In the genomic region with DNA sequence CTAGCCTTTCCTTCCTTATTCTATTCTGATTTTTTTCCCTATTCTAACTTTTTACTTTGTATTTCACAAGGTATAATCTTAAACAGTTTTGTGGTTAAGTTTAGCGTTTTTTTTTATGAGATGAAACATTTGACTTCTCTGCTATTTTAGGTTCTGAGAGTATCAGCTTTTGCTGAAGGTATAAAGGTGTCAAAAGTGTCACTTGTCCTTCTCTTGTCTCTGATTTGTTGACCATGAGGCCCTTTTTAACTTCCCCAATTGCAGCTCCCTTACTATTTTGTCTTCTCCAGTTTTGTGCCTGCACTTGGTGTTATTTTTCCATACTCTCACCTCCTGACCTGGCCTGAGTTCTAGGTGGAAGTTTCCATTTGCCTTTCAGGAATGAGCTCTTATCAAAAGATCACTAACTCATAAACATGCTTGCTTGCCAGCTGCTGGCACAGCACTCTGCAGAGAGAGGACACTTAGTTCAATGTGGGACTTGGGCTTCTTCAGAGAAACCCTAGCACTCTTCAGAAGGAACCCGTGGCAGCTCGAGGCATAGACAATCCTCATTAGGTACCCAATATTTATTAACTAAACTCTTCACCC, we compare ENCODE assay signal across 1 cellular context.
TF ChIP-seq lines count a peak whose summit lies in the region.

No MANE protein-coding gene starts in this region.

TF ChIP-seq in HepG2, 621 proteins besides CTCF, POLR2A, EP300 and RAD21 (continued from another document and continues in another):
- TF ChIP-seq, protein P1, sequence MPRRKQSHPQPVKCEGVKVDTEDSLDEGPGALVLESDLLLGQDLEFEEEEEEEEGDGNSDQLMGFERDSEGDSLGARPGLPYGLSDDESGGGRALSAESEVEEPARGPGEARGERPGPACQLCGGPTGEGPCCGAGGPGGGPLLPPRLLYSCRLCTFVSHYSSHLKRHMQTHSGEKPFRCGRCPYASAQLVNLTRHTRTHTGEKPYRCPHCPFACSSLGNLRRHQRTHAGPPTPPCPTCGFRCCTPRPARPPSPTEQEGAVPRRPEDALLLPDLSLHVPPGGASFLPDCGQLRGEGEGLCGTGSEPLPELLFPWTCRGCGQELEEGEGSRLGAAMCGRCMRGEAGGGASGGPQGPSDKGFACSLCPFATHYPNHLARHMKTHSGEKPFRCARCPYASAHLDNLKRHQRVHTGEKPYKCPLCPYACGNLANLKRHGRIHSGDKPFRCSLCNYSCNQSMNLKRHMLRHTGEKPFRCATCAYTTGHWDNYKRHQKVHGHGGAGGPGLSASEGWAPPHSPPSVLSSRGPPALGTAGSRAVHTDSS (CRISPR knock-in tag; conservative IDR thresholded peaks at IDR 0.05): no peak
- TF ChIP-seq TRIM22 (IDR thresholded peaks at IDR 0.05) (no peak), USF2 (IDR thresholded peaks at IDR 0.05; ENCODE audit: low read depth, low read length) (no peak), USF2 (CRISPR knock-in tag; IDR thresholded peaks at IDR 0.05; ENCODE audit: borderline replicate concordance) (no peak), ZNF296 (CRISPR knock-in tag; conservative IDR thresholded peaks at IDR 0.05) (no peak), ZNF749 (CRISPR knock-in tag; IDR thresholded peaks at IDR 0.05; ENCODE audit: borderline replicate concordance) (peak; percentile 44; the same call in 1 of the 2 replicates), RERE (CRISPR knock-in tag; IDR thresholded peaks at IDR 0.05; ENCODE audit: low read depth) (no peak), SOX13 (IDR thresholded peaks at IDR 0.05) (no peak), SOX13 (CRISPR knock-in tag; conservative IDR thresholded peaks at IDR 0.05 in 1 of 2, IDR thresholded peaks at IDR 0.05 in 1 of 2) (peak in 1 of 2 experiments; percentile 60; a peak in 1 of 4 replicates), ZNF430 (CRISPR knock-in tag; IDR thresholded peaks at IDR 0.05) (0 out of 2 replicates have a peak, but pooled peaks have one; percentile 30), ATF2 (CRISPR knock-in tag; IDR thresholded peaks at IDR 0.05) (no peak), JUN (CRISPR knock-in tag; IDR thresholded peaks at IDR 0.05) (no peak), ZBTB46 (CRISPR knock-in tag; IDR thresholded peaks at IDR 0.05; ENCODE audit: borderline replicate concordance) (no peak), ZSCAN9 (CRISPR knock-in tag; IDR thresholded peaks at IDR 0.05; ENCODE audit: borderline replicate concordance) (no peak), ZNF329 (CRISPR knock-in tag; IDR thresholded peaks at IDR 0.05; ENCODE audit: low read depth) (no peak), TFDP1 (CRISPR knock-in tag; IDR thresholded peaks at IDR 0.05; ENCODE audit: borderline replicate concordance) (no peak), ZNF253 (CRISPR knock-in tag; IDR thresholded peaks at IDR 0.05; ENCODE audit: borderline replicate concordance) (no peak), ZNF891 (CRISPR knock-in tag; IDR thresholded peaks at IDR 0.05) (no peak), CREM (IDR thresholded peaks at IDR 0.05) (no peak), CREM (CRISPR knock-in tag; IDR thresholded peaks at IDR 0.05) (no peak), FOXK2 (IDR thresholded peaks at IDR 0.05) (no peak), NCOR1 (IDR thresholded peaks at IDR 0.05; ENCODE audit: borderline replicate concordance, low read length) (no peak), ZNF225 (CRISPR knock-in tag; IDR thresholded peaks at IDR 0.05) (no peak), ZNF776 (CRISPR knock-in tag; IDR thresholded peaks at IDR 0.05) (no peak), TEAD2 (CRISPR knock-in tag; IDR thresholded peaks at IDR 0.05) (no peak), NFE2 (CRISPR knock-in tag; IDR thresholded peaks at IDR 0.05) (no peak), ZNF850 (CRISPR knock-in tag; conservative IDR thresholded peaks at IDR 0.05) (no peak), MIXL1 (CRISPR knock-in tag; IDR thresholded peaks at IDR 0.05) (0 out of 2 replicates have a peak, but pooled peaks have one; percentile 32), TRAFD1 (CRISPR knock-in tag; IDR thresholded peaks at IDR 0.05; ENCODE audit: borderline replicate concordance) (no peak), ZNF3 (CRISPR knock-in tag; IDR thresholded peaks at IDR 0.05) (no peak)
- TF ChIP-seq, protein P2, sequence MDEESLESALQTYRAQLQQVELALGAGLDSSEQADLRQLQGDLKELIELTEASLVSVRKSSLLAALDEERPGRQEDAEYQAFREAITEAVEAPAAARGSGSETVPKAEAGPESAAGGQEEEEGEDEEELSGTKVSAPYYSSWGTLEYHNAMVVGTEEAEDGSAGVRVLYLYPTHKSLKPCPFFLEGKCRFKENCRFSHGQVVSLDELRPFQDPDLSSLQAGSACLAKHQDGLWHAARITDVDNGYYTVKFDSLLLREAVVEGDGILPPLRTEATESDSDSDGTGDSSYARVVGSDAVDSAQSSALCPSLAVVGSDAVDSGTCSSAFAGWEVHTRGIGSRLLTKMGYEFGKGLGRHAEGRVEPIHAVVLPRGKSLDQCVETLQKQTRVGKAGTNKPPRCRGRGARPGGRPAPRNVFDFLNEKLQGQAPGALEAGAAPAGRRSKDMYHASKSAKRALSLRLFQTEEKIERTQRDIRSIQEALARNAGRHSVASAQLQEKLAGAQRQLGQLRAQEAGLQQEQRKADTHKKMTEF (CRISPR knock-in tag; IDR thresholded peaks at IDR 0.05): no peak
- TF ChIP-seq, protein P3, sequence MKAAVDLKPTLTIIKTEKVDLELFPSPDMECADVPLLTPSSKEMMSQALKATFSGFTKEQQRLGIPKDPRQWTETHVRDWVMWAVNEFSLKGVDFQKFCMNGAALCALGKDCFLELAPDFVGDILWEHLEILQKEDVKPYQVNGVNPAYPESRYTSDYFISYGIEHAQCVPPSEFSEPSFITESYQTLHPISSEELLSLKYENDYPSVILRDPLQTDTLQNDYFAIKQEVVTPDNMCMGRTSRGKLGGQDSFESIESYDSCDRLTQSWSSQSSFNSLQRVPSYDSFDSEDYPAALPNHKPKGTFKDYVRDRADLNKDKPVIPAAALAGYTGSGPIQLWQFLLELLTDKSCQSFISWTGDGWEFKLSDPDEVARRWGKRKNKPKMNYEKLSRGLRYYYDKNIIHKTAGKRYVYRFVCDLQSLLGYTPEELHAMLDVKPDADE (CRISPR knock-in tag; IDR thresholded peaks at IDR 0.05): no peak
- TF ChIP-seq, protein P4, sequence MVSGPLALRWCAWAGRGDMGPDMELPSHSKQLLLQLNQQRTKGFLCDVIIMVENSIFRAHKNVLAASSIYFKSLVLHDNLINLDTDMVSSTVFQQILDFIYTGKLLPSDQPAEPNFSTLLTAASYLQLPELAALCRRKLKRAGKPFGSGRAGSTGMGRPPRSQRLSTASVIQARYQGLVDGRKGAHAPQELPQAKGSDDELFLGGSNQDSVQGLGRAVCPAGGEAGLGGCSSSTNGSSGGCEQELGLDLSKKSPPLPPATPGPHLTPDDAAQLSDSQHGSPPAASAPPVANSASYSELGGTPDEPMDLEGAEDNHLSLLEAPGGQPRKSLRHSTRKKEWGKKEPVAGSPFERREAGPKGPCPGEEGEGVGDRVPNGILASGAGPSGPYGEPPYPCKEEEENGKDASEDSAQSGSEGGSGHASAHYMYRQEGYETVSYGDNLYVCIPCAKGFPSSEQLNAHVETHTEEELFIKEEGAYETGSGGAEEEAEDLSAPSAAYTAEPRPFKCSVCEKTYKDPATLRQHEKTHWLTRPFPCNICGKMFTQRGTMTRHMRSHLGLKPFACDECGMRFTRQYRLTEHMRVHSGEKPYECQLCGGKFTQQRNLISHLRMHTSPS (CRISPR knock-in tag; IDR thresholded peaks at IDR 0.05; ENCODE audit: low read depth): no peak
